Comparison of ENCODE assay signal across 2 cellular contexts in the genomic region with DNA sequence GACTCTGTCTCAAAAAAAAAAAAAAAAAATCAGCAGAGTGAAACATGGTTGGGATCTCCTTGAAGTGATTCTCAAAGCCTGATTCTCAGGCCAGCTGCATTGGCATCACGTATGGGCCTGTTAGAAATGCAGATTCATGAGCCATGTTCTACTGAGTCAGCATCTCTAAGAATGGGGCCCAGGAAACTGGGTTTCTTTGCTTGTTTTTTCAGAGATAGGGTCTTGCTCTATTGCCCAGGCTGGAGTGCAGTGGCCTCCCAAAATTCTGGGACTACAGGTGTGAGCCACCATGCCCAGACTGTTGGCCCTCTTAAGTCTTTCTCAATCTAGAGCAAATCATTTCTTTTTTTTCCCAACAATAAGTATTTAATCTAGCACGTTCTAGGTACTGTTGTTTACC.
TF ChIP-seq lines count a peak whose summit lies in the region.

No MANE protein-coding gene starts in this region.

TF ChIP-seq in HEK293, 187 proteins besides CTCF, POLR2A, EP300 and RAD21:
- peak; percentile 73; the same call in 1 of the 2 replicates for TF ChIP-seq ZNF121 (tag by site-specific recombination; IDR thresholded peaks at IDR 0.05)
- TF ChIP-seq KLF8 (tag by site-specific recombination; IDR thresholded peaks at IDR 0.05), result no peak
- TF ChIP-seq ZNF791 (tag by site-specific recombination; IDR thresholded peaks at IDR 0.05), result no peak
- TF ChIP-seq ZNF112 (tag by site-specific recombination; IDR thresholded peaks at IDR 0.05), result no peak

TF ChIP-seq in K562, 482 proteins besides CTCF, POLR2A, EP300 and RAD21:
- TF ChIP-seq, protein P1, sequence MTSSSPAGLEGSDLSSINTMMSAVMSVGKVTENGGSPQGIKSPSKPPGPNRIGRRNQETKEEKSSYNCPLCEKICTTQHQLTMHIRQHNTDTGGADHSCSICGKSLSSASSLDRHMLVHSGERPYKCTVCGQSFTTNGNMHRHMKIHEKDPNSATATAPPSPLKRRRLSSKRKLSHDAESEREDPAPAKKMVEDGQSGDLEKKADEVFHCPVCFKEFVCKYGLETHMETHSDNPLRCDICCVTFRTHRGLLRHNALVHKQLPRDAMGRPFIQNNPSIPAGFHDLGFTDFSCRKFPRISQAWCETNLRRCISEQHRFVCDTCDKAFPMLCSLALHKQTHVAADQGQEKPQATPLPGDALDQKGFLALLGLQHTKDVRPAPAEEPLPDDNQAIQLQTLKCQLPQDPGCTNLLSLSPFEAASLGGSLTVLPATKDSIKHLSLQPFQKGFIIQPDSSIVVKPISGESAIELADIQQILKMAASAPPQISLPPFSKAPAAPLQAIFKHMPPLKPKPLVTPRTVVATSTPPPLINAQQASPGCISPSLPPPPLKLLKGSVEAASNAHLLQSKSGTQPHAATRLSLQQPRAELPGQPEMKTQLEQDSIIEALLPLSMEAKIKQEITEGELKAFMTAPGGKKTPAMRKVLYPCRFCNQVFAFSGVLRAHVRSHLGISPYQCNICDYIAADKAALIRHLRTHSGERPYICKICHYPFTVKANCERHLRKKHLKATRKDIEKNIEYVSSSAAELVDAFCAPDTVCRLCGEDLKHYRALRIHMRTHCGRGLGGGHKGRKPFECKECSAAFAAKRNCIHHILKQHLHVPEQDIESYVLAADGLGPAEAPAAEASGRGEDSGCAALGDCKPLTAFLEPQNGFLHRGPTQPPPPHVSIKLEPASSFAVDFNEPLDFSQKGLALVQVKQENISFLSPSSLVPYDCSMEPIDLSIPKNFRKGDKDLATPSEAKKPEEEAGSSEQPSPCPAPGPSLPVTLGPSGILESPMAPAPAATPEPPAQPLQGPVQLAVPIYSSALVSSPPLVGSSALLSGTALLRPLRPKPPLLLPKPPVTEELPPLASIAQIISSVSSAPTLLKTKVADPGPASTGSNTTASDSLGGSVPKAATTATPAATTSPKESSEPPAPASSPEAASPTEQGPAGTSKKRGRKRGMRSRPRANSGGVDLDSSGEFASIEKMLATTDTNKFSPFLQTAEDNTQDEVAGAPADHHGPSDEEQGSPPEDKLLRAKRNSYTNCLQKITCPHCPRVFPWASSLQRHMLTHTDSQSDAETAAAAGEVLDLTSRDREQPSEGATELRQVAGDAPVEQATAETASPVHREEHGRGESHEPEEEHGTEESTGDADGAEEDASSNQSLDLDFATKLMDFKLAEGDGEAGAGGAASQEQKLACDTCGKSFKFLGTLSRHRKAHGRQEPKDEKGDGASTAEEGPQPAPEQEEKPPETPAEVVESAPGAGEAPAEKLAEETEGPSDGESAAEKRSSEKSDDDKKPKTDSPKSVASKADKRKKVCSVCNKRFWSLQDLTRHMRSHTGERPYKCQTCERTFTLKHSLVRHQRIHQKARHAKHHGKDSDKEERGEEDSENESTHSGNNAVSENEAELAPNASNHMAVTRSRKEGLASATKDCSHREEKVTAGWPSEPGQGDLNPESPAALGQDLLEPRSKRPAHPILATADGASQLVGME (CRISPR knock-in tag; IDR thresholded peaks at IDR 0.05), result no peak
- no peak for TF ChIP-seq HMGN3 (IDR thresholded peaks at IDR 0.05; ENCODE audit: borderline replicate concordance, extremely low read depth, insufficient read length, low read depth, low read length)
- TF ChIP-seq ZC3H4 (CRISPR knock-in tag; IDR thresholded peaks at IDR 0.05; ENCODE audit: borderline replicate concordance), result no peak
- TF ChIP-seq, protein P2, sequence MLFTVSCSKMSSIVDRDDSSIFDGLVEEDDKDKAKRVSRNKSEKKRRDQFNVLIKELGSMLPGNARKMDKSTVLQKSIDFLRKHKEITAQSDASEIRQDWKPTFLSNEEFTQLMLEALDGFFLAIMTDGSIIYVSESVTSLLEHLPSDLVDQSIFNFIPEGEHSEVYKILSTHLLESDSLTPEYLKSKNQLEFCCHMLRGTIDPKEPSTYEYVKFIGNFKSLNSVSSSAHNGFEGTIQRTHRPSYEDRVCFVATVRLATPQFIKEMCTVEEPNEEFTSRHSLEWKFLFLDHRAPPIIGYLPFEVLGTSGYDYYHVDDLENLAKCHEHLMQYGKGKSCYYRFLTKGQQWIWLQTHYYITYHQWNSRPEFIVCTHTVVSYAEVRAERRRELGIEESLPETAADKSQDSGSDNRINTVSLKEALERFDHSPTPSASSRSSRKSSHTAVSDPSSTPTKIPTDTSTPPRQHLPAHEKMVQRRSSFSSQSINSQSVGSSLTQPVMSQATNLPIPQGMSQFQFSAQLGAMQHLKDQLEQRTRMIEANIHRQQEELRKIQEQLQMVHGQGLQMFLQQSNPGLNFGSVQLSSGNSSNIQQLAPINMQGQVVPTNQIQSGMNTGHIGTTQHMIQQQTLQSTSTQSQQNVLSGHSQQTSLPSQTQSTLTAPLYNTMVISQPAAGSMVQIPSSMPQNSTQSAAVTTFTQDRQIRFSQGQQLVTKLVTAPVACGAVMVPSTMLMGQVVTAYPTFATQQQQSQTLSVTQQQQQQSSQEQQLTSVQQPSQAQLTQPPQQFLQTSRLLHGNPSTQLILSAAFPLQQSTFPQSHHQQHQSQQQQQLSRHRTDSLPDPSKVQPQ (CRISPR knock-in tag; IDR thresholded peaks at IDR 0.05; ENCODE audit: borderline replicate concordance), result no peak
- TF ChIP-seq ZNF707 (CRISPR knock-in tag; conservative IDR thresholded peaks at IDR 0.05), result no peak
- TF ChIP-seq, protein P3, sequence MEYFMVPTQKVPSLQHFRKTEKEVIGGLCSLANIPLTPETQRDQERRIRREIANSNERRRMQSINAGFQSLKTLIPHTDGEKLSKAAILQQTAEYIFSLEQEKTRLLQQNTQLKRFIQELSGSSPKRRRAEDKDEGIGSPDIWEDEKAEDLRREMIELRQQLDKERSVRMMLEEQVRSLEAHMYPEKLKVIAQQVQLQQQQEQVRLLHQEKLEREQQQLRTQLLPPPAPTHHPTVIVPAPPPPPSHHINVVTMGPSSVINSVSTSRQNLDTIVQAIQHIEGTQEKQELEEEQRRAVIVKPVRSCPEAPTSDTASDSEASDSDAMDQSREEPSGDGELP (CRISPR knock-in tag; IDR thresholded peaks at IDR 0.05; ENCODE audit: borderline replicate concordance), result no peak
- TF ChIP-seq BHLHE40 (IDR thresholded peaks at IDR 0.05; ENCODE audit: low read length), result no peak
- TF ChIP-seq PTTG1 (tag; IDR thresholded peaks at IDR 0.05; ENCODE audit: low read depth), result no peak
- no peak for TF ChIP-seq MBD2 (IDR thresholded peaks at IDR 0.05; ENCODE audit: borderline replicate concordance, low read depth)
- TF ChIP-seq, protein P4, sequence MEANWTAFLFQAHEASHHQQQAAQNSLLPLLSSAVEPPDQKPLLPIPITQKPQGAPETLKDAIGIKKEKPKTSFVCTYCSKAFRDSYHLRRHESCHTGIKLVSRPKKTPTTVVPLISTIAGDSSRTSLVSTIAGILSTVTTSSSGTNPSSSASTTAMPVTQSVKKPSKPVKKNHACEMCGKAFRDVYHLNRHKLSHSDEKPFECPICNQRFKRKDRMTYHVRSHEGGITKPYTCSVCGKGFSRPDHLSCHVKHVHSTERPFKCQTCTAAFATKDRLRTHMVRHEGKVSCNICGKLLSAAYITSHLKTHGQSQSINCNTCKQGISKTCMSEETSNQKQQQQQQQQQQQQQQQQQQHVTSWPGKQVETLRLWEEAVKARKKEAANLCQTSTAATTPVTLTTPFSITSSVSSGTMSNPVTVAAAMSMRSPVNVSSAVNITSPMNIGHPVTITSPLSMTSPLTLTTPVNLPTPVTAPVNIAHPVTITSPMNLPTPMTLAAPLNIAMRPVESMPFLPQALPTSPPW (CRISPR knock-in tag; IDR thresholded peaks at IDR 0.05), result no peak
- no peak for TF ChIP-seq MCM7 (IDR thresholded peaks at IDR 0.05)
- TF ChIP-seq U2AF2 (optimal IDR thresholded peaks at IDR 0.05; ENCODE audit: low read depth, low read length), result no peak
- TF ChIP-seq, protein P5, sequence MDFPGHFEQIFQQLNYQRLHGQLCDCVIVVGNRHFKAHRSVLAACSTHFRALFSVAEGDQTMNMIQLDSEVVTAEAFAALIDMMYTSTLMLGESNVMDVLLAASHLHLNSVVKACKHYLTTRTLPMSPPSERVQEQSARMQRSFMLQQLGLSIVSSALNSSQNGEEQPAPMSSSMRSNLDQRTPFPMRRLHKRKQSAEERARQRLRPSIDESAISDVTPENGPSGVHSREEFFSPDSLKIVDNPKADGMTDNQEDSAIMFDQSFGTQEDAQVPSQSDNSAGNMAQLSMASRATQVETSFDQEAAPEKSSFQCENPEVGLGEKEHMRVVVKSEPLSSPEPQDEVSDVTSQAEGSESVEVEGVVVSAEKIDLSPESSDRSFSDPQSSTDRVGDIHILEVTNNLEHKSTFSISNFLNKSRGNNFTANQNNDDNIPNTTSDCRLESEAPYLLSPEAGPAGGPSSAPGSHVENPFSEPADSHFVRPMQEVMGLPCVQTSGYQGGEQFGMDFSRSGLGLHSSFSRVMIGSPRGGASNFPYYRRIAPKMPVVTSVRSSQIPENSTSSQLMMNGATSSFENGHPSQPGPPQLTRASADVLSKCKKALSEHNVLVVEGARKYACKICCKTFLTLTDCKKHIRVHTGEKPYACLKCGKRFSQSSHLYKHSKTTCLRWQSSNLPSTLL (IDR thresholded peaks at IDR 0.05), result no peak
- TF ChIP-seq NBN (IDR thresholded peaks at IDR 0.05; ENCODE audit: low read depth), result no peak
- 0 out of 2 replicates have a peak, but pooled peaks have one; percentile 19 for TF ChIP-seq MAFK (IDR thresholded peaks at IDR 0.05; ENCODE audit: low read length)
- no peak for TF ChIP-seq SUPT5H (IDR thresholded peaks at IDR 0.05)
- peak; percentile 56 for TF ChIP-seq ZNF316 (IDR thresholded peaks at IDR 0.05)
- peak; percentile 7 for TF ChIP-seq RBM25 (IDR thresholded peaks at IDR 0.05; ENCODE audit: low read depth, low read length, severe bottlenecking)
- no peak for TF ChIP-seq SRSF1 (IDR thresholded peaks at IDR 0.05; ENCODE audit: low read depth, low read length)
- TF ChIP-seq, protein P6, sequence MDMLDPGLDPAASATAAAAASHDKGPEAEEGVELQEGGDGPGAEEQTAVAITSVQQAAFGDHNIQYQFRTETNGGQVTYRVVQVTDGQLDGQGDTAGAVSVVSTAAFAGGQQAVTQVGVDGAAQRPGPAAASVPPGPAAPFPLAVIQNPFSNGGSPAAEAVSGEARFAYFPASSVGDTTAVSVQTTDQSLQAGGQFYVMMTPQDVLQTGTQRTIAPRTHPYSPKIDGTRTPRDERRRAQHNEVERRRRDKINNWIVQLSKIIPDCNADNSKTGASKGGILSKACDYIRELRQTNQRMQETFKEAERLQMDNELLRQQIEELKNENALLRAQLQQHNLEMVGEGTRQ (CRISPR knock-in tag; IDR thresholded peaks at IDR 0.05), result no peak
- TF ChIP-seq NR1H2 (CRISPR knock-in tag; IDR thresholded peaks at IDR 0.05), result no peak
- no peak for TF ChIP-seq TAF9B (IDR thresholded peaks at IDR 0.05; ENCODE audit: partially characterized antibody)
- TF ChIP-seq ZNF212 (CRISPR knock-in tag; IDR thresholded peaks at IDR 0.05), result no peak
- TF ChIP-seq, protein P7, sequence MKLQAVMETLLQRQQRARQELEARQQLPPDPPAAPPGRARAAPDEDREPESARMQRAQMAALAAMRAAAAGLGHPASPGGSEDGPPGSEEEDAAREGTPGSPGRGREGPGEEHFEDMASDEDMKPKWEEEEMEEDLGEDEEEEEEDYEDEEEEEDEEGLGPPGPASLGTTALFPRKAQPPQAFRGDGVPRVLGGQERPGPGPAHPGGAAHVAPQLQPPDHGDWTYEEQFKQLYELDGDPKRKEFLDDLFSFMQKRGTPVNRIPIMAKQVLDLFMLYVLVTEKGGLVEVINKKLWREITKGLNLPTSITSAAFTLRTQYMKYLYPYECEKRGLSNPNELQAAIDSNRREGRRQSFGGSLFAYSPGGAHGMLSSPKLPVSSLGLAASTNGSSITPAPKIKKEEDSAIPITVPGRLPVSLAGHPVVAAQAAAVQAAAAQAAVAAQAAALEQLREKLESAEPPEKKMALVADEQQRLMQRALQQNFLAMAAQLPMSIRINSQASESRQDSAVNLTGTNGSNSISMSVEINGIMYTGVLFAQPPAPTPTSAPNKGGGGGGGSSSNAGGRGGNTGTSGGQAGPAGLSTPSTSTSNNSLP (IDR thresholded peaks at IDR 0.05; ENCODE audit: borderline replicate concordance, low read depth, low read length), result no peak
- no peak for TF ChIP-seq TCF7L2 (IDR thresholded peaks at IDR 0.05; ENCODE audit: low read depth, low read length)
- no peak for TF ChIP-seq FOXK2 (conservative IDR thresholded peaks at IDR 0.05 in 1 of 2, IDR thresholded peaks at IDR 0.05 in 1 of 2; ENCODE audit: low read depth in 2 of 2)
- TF ChIP-seq RBBP5 (IDR thresholded peaks at IDR 0.05; ENCODE audit: borderline replicate concordance, insufficient read depth, low read length, poor library complexity, severe bottlenecking), result no peak
- TF ChIP-seq TEAD4 (IDR thresholded peaks at IDR 0.05; ENCODE audit: low read length), result no peak
- no peak for TF ChIP-seq TEAD4 (CRISPR knock-in tag; IDR thresholded peaks at IDR 0.05; ENCODE audit: borderline replicate concordance)
- TF ChIP-seq C11orf30 (IDR thresholded peaks at IDR 0.05; ENCODE audit: low read depth), result peak; percentile 46; the same call in 1 of the 2 replicates
- TF ChIP-seq CHD1 (IDR thresholded peaks at IDR 0.05; ENCODE audit: low read length), result no peak
- TF ChIP-seq RBM34 (IDR thresholded peaks at IDR 0.05; ENCODE audit: borderline replicate concordance, insufficient read depth, low read length), result no peak
